Comparison of ENCODE assay signal across 1 cellular context in the genomic region with DNA sequence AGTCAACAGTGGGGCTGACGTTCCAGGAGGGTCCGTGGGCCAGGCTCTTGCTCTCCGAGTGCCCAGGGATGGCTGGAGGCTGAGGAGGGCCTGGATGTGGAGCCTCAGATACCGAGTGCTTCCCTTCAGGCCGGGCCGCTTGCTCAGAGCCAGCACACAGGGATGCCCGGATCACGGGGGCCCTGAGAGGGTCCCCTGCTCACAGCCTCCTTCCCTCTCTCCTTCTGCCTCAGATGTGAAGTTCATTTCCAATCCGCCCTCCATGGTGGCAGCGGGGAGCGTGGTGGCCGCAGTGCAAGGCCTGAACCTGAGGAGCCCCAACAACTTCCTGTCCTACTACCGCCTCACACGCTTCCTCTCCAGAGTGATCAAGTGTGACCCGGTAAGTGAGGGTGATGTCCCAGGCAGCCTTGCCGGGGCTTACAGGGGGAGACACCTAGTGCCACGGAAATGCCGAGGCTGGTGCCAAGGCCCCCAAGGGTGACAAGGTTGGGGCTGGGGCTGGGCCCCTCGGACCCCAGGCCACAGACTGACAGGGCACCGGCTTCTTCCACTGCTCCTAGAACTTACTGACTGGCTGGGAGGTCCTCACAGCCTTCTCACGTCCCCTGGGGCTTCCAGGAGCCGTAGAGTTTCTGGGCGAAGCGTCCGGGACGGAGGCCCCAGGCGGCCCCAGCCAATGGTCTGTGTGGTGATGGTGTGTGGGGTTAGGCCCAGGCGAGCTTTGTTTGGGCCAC.
TF ChIP-seq lines count a peak whose summit lies in the region.

No MANE protein-coding gene starts in this region.

TF ChIP-seq in SK-N-SH, 30 proteins besides CTCF, POLR2A, EP300 and RAD21 (continued from another document):
- TF ChIP-seq, protein P1, sequence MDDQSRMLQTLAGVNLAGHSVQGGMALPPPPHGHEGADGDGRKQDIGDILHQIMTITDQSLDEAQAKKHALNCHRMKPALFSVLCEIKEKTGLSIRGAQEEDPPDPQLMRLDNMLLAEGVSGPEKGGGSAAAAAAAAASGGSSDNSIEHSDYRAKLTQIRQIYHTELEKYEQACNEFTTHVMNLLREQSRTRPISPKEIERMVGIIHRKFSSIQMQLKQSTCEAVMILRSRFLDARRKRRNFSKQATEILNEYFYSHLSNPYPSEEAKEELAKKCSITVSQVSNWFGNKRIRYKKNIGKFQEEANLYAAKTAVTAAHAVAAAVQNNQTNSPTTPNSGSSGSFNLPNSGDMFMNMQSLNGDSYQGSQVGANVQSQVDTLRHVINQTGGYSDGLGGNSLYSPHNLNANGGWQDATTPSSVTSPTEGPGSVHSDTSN (IDR thresholded peaks at IDR 0.05): no peak
